Comparison of ENCODE assay signal across 16 cellular contexts in the genomic region with DNA sequence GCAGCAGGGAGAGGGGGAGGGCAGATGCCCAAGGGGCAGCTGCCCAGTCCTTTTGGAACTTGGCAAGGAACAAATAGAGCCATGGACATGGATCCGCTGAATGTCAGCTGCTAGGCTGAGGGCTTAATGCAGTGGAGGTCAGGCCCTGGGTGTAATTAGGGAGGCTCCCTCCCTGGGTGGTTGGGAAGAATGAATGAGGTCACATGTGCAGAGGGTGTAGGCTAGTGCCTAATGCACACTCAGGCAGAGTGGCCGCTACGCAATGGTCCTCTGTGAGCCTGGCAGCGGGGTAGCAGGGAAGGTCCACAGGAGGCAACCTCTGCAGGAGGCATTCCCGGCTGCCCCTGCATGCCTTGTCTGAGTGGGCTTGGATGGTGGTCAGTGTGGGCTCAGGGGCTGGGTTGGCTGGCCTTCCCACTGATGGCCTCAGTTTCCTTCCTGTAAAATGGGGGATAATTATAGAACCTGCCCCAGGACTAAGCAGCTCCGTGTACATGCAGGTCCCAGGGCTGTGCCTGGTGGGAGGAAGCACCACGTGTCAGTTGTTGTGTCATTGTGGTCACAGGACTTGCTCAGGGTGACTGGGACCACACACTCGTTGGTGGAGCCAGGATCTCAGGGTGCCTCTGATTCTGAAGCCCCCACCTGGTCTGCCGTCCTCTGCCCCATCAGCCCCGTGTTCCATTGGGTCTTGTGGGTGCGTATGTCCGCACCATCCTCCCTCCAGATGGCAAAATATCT.
DNase-seq lines count a peak whose midpoint lies in the region; ATAC-seq, FAIRE-seq and TF ChIP-seq lines count a peak whose summit lies in the region.
"Had no signal": no experiment of that assay in that cellular context is flagged by ENCODE, and none has a peak within 500 bp of the region (broad histone marks: within the 10 kb centered on the region; RNA-seq: fewer than 3 reads in every experiment).

No MANE protein-coding gene starts in this region.

- H3K9me3 ChIP-seq in DND-41 (ENCODE audit: insufficient read depth, low read length, severe bottlenecking) = no peaks in the 10 kb centered on the region
- H3K9me3 ChIP-seq in SJCRH30 (replicated peaks) = no peaks in the 10 kb centered on the region
- no peaks in the 10 kb centered on the region for H3K9me3 ChIP-seq in psoas muscle
- no peaks in the 10 kb centered on the region for H3K9me3 ChIP-seq in kidney (ENCODE audit: control insufficient read depth in 1 of 2, low read length in 2 of 2)

- TF ChIP-seq CTCF in DND-41 (IDR thresholded peaks at IDR 0.05; ENCODE audit: borderline replicate concordance, extremely low read depth, low read length, poor library complexity, severe bottlenecking) (no peak), psoas muscle (IDR thresholded peaks at IDR 0.05) (no peak), kidney (IDR thresholded peaks at IDR 0.05; ENCODE audit: borderline replicate concordance, extremely low read depth, insufficient read depth) (no peak)

- peaks cover 19% of the 10 kb centered on the region for H4K20me1 ChIP-seq in DND-41 (ENCODE audit: insufficient read depth, low read length)

- H3K27ac ChIP-seq in DND-41 (ENCODE audit: low read length) = no peak overlapping the region
- no peak overlapping the region for H3K27ac ChIP-seq in SJCRH30
- peak overlapping the region; percentile 10 for H3K27ac ChIP-seq in psoas muscle
- no peak overlapping the region for H3K27ac ChIP-seq in kidney (ENCODE audit: low read depth in 2 of 2, low read length in 2 of 2)
- H3K27ac ChIP-seq: cardiac muscle cell had no signal

- no peak for FAIRE-seq in kidney (lab: Jason Lieb, UNC)
- FAIRE-seq: small intestine had no signal

- 47 to 51% (median 48%) methylated on average over 12 of the region's 12 CpGs for WGBS in psoas muscle, 3 donors

- DNase-seq in DND-41 (no peak), SJCRH30 (peak; percentile 58 to 68), left cardiac atrium (no peak), psoas muscle (no peak), NCI-H345 treated with DMSO at 0.1 percent for 48 hours (lab: John Stamatoyannopoulos, UW; ENCODE audit: unreplicated experiment) (no peak), kidney (no peak)
- DNase-seq: activated CD4-positive, alpha-beta T cell treated with anti-CD3 and anti-CD28 coated beads, Interleukin-2, amount 10 ng/mL, durations not matched to agents 7 days and 5 days; DMS153; NCI-H1105 treated with DMSO at 0.1 percent for 48 hours; NCI-H2171; small intestine; stimulated activated naive CD4-positive, alpha-beta T cell treated with Interleukin-2 at 50 U/mL for 16 hours; T-helper 9 cell had no signal

- H3K4me3 ChIP-seq in DND-41 (ENCODE audit: low read depth in 1 of 2, low read length in 2 of 2) = no peak overlapping the region
- H3K4me3 ChIP-seq in SJCRH30 = no peak overlapping the region
- no peak overlapping the region for H3K4me3 ChIP-seq in psoas muscle
- H3K4me3 ChIP-seq in kidney (ENCODE audit: low read length in 2 of 2) = no peak overlapping the region
- H3K4me3 ChIP-seq: cardiac muscle cell, lung had no signal

- H3K4me1 ChIP-seq in DND-41 (ENCODE audit: insufficient read depth, low read length) (no peaks in the 10 kb centered on the region), SJCRH30 (peaks cover 28% of the 10 kb centered on the region), psoas muscle (peaks cover 17% of the 10 kb centered on the region), kidney (ENCODE audit: control insufficient read depth in 1 of 2, insufficient read depth in 1 of 2, low read depth in 1 of 2, low read length in 2 of 2) (peaks cover 0 to 9% of the 10 kb centered on the region in 2 donors)

- no peaks in the 10 kb centered on the region for H3K27me3 ChIP-seq in DND-41 (ENCODE audit: insufficient read depth, low read length, poor library complexity)
- no peaks in the 10 kb centered on the region for H3K27me3 ChIP-seq in SJCRH30
- no peaks in the 10 kb centered on the region for H3K27me3 ChIP-seq in psoas muscle (ENCODE audit: insufficient read depth in 3 of 3, low read length in 2 of 3)
- H3K27me3 ChIP-seq: cardiac muscle cell had no signal

- intact Hi-C loops in left cardiac atrium (cut with DNase I) = no loop called here
- intact Hi-C loops in psoas muscle (cut with DNase I) = no loop called here
- intact Hi-C loops in kidney (cut with DNase I) = no loop called here

- H3K9ac ChIP-seq in DND-41 (ENCODE audit: low read depth, low read length) (no peak overlapping the region), kidney (ENCODE audit: low read length in 2 of 2) (no peak overlapping the region)

- H3K79me2 ChIP-seq in DND-41 (ENCODE audit: insufficient read depth, low read length) = no peaks in the 10 kb centered on the region

- ATAC-seq in DND-41 (ENCODE audit: insufficient read depth, low read depth) (0 out of 3 replicates have a peak, but pooled peaks have one; percentile 45), left cardiac atrium (peak; percentile 10 to 19), psoas muscle (peak; percentile 56 to 77 (median 76)), GM21423 (IDR thresholded peaks at IDR 0.05; ENCODE audit: unreplicated experiment) (no peak)

- no peak overlapping the region for H3K4me2 ChIP-seq in DND-41 (ENCODE audit: insufficient read depth, low read length)

- no peaks in the 10 kb centered on the region for H3K36me3 ChIP-seq in DND-41 (ENCODE audit: insufficient read depth, low read length)
- no peaks in the 10 kb centered on the region for H3K36me3 ChIP-seq in SJCRH30
- H3K36me3 ChIP-seq in psoas muscle (ENCODE audit: insufficient read depth in 1 of 2, low read depth in 1 of 2) = peaks cover 0 to 29% of the 10 kb centered on the region in 2 donors
- peaks cover 13 to 22% of the 10 kb centered on the region in 2 donors for H3K36me3 ChIP-seq in kidney (ENCODE audit: control insufficient read depth in 1 of 2, insufficient read depth in 2 of 2, low read length in 2 of 2)

- H2AFZ ChIP-seq in DND-41 (ENCODE audit: low read depth, low read length) = no peak overlapping the region

Comparison
In these comparisons a context has a peak if more than half of its experiments do, and no peak if none do; other contexts are left out.
1. DNase-seq: peak in SJCRH30 (2 of 2); none in DND-41 (single experiment), left cardiac atrium (single experiment), psoas muscle (0 of 2), NCI-H345 treated with DMSO at 0.1 percent for 48 hours (single experiment) and kidney (single experiment).